22 cellular contexts compared by ENCODE assay signal in genomic region chr2:34104601-34105000, GRCh38.
A peak's percentile ranks its signal among the peaks of the same experiment; 100 is the strongest.
DNase-seq lines count a peak whose midpoint lies in the region; ATAC-seq and TF ChIP-seq lines count a peak whose summit lies in the region.
"Had no signal": no experiment of that assay in that cellular context is flagged by ENCODE, and none has a peak within 500 bp of the region (broad histone marks: within the 10 kb centered on the region; RNA-seq: fewer than 3 reads in every experiment).

No MANE protein-coding gene starts in this region.

- H3K9me3 Mint-ChIP-seq in nephron: no peaks in the 10 kb centered on the region
- H3K9me3 Mint-ChIP-seq: activated CD4-positive, alpha-beta memory T cell treated with anti-CD3 and anti-CD28 coated beads for 36 hours; activated T-cell treated with anti-CD3 and anti-CD28 coated beads, Interleukin-2, amount 50 U/mL, for 72 hours; nephron progenitor cell had no signal

- H3K9me3 ChIP-seq in ascending aorta: no peaks in the 10 kb centered on the region
- H3K9me3 ChIP-seq: HAP-1, right atrium auricular region, thyroid gland had no signal

- no peaks in the 10 kb centered on the region for H3K27me3 Mint-ChIP-seq in nephron (ENCODE audit: low read depth)
- H3K27me3 Mint-ChIP-seq: B cell had no signal

- no peak overlapping the region for H3K4me3 ChIP-seq in ascending aorta
- H3K4me3 ChIP-seq: HAP-1, K562, right atrium auricular region, thyroid gland had no signal

- no peaks in the 10 kb centered on the region for H3K36me3 Mint-ChIP-seq in nephron (ENCODE audit: low read depth)
- H3K36me3 Mint-ChIP-seq: activated CD4-positive, alpha-beta memory T cell treated with anti-CD3 and anti-CD28 coated beads for 36 hours had no signal

- TF ChIP-seq CTCF in nephron (IDR thresholded peaks at IDR 0.05; ENCODE audit: unreplicated experiment in 3 of 3) (no peak), ascending aorta (IDR thresholded peaks at IDR 0.05) (no peak)

- peak; percentile 59 for ATAC-seq in esophagus mucosa
- ATAC-seq: activated T-cell treated with anti-CD3 and anti-CD28 coated beads, Interleukin-2, amount 50 U/mL, for 72 hours; K562; left ventricle myocardium superior had no signal

- no peaks in the 10 kb centered on the region for H3K36me3 ChIP-seq in ascending aorta
- H3K36me3 ChIP-seq: HAP-1, right atrium auricular region, thyroid gland had no signal

- intact Hi-C loops in ascending aorta (cut with DNase I): no loop called here

- no peak overlapping the region for H3K4me3 Mint-ChIP-seq in nephron
- H3K4me3 Mint-ChIP-seq: activated CD4-positive, alpha-beta memory T cell treated with anti-CD3 and anti-CD28 coated beads for 36 hours; activated T-cell treated with anti-CD3 and anti-CD28 coated beads, Interleukin-2, amount 50 U/mL, for 72 hours; B cell; nephron progenitor cell had no signal

- H3K4me1 ChIP-seq in ascending aorta: no peaks in the 10 kb centered on the region
- H3K4me1 ChIP-seq: HAP-1, right atrium auricular region, thyroid gland had no signal

- DNase-seq in EH (ENCODE audit: low read depth): peak; percentile 30
- peak; percentile 0 for DNase-seq in RKO (ENCODE audit: low spot score)
- DNase-seq in AML-193 (lab: John Stamatoyannopoulos, UW): no peak
- no peak for DNase-seq in activated CD4-positive, alpha-beta T cell treated with anti-CD3 and anti-CD28 coated beads for 4 hours
- DNase-seq in NCI-H226: no peak
- no peak for DNase-seq in ascending aorta (ENCODE audit: low spot score in 2 of 2)
- DNase-seq: activated CD4-positive, alpha-beta memory T cell treated with anti-CD3 and anti-CD28 coated beads for 36 hours; activated T-cell treated with anti-CD3 and anti-CD28 coated beads, Interleukin-2, amount 50 U/mL, for 72 hours; DMS79; left ventricle myocardium superior; NCI-H1105 treated with DMSO at 0.1 percent for 48 hours; NCI-H2227 treated with DMSO at 0.1 percent for 48 hours; nephron progenitor cell; NK-92 treated with Interleukin-12 subunit alpha and Interleukin-12 subunit beta, amount 100 ng/mL, for 24 hours; stimulated activated CD4-positive, alpha-beta T cell treated with anti-CD3 and anti-CD28 coated beads, Interleukin-2, amount 100 ng/mL, for 24 hours; thyroid gland had no signal

- H3K4me1 Mint-ChIP-seq in nephron: peaks cover 19% of the 10 kb centered on the region
- H3K4me1 Mint-ChIP-seq: B cell had no signal

- no peak overlapping the region for H3K27ac ChIP-seq in ascending aorta
- H3K27ac ChIP-seq: right atrium auricular region, thyroid gland had no signal

- H3K27ac Mint-ChIP-seq in nephron: peak overlapping the region in 2 of 3 experiments; percentile 2 to 35
- H3K27ac Mint-ChIP-seq: activated CD4-positive, alpha-beta memory T cell treated with anti-CD3 and anti-CD28 coated beads for 36 hours; activated T-cell treated with anti-CD3 and anti-CD28 coated beads, Interleukin-2, amount 50 U/mL, for 72 hours; B cell; nephron progenitor cell had no signal

- no peaks in the 10 kb centered on the region for H3K27me3 ChIP-seq in ascending aorta
- H3K27me3 ChIP-seq: right atrium auricular region, thyroid gland had no signal

Comparison
In these comparisons a context has a peak if more than half of its experiments do, and no peak if none do; other contexts are left out.
1. DNase-seq: peak in EH (single experiment) and RKO (single experiment); none in AML-193 (0 of 2), activated CD4-positive, alpha-beta T cell treated with anti-CD3 and anti-CD28 coated beads for 4 hours (0 of 2), NCI-H226 (single experiment) and ascending aorta (0 of 2).